Comparison of ENCODE assay signal across 9 cellular contexts in the genomic region with DNA sequence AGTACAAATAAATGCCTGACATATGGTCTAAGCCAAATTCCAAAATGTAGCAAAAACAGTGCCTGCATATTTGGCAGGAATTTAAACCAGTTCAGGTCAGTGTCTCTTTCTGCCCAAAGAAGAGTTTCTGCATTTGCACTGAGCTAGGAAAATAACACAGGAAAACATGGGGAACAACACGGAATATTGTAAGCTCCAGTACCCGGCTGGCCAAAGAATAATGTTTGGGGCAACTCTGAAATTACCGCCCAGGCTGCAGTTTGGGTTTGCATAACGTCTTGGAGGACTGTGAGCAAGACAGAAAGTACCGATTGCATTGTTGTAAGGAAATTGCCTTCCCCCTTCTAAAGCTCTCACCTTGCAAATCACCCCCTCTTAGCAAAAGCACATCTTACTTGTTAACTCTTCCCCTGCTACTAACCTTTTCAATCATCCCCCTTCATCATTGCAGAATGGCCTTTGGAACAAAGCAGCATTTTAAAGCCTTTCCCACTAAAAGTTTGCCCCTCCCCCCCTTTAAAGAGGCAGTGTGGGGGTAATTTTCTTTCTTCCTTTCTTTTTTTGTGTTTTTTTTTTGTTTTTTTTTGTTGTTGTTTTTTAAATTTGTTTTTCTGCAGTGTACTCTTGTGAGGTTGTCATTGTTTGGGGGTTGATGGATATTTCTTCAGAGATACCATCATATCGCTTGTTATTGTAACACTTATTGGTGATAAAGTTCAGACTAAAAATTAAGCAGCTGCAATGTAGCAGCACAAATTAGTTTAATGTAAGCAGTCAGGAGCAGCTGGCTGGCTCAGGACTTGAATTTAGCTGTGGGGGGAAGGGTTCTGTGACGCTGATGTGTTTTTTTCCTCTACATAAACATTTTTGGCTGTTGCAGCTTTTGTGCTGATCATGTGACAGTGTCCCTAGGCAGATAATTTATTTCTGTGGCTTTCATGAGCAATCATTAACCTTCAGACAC.
DNase-seq lines count a peak whose midpoint lies in the region; ATAC-seq and TF ChIP-seq lines count a peak whose summit lies in the region.
"Had no signal": no experiment of that assay in that cellular context is flagged by ENCODE, and none has a peak within 500 bp of the region (broad histone marks: within the 10 kb centered on the region; RNA-seq: fewer than 3 reads in every experiment).

No MANE protein-coding gene starts in this region.

- no peaks in the 10 kb centered on the region for H3K27me3 ChIP-seq in body of pancreas

- DNase-seq in left cardiac atrium (no peak), cardiac septum (ENCODE audit: low spot score) (no peak), NCI-H1105 treated with DMSO at 0.1 percent for 48 hours (lab: John Stamatoyannopoulos, UW) (peak; percentile 95), body of pancreas (peak; percentile 37 to 57 (median 48)), medulla oblongata (ENCODE audit: extremely low spot score) (peak; percentile 40), DMS153 (lab: John Stamatoyannopoulos, UW) (no peak)
- no peak for DNase-seq in effector CD8-positive, alpha-beta T cell (lab: John Stamatoyannopoulos, UW)
- DNase-seq in activated CD4-positive, alpha-beta T cell treated with anti-CD3 and anti-CD28 coated beads for 1 hour, result no peak
- DNase-seq: activated B cell treated with CpG ODN at 0.5 μM for 24 hours had no signal

- peaks cover 34% of the 10 kb centered on the region for H3K4me1 ChIP-seq in body of pancreas

- 8 to 10% methylated on average over 7 of the region's 7 CpGs for WGBS in body of pancreas, 2 donors

- H3K36me3 ChIP-seq in body of pancreas (replicated peaks in 1 of 2; ENCODE audit: insufficient read depth in 1 of 2, low read depth in 2 of 2), result no peaks in the 10 kb centered on the region

- peak in 2 of 3 donors; percentile 60 to 66 for TF ChIP-seq POLR2A in body of pancreas (IDR thresholded peaks at IDR 0.05)

- no peaks in the 10 kb centered on the region for H3K9me3 ChIP-seq in body of pancreas

- ATAC-seq in left cardiac atrium (peak; percentile 31 to 54), body of pancreas (peak; percentile 60)

- no peak for TF ChIP-seq CTCF in body of pancreas (IDR thresholded peaks at IDR 0.05)

- intact Hi-C loops in left cardiac atrium (cut with DNase I) (no loop called here), cardiac septum (cut with DNase I) (no loop called here), body of pancreas (cut with DNase I) (no loop called here)

- H3K27ac ChIP-seq in body of pancreas, result peak overlapping the region; percentile 46 to 83 (median 78)

- no peak overlapping the region for H3K4me3 ChIP-seq in body of pancreas

Comparison
In these comparisons a context has a peak if more than half of its experiments do, and no peak if none do; other contexts are left out.
1. DNase-seq: peak in NCI-H1105 treated with DMSO at 0.1 percent for 48 hours (single experiment), body of pancreas (4 of 4) and medulla oblongata (single experiment); none in left cardiac atrium (single experiment), cardiac septum (single experiment), DMS153 (single experiment), effector CD8-positive, alpha-beta T cell (single experiment) and activated CD4-positive, alpha-beta T cell treated with anti-CD3 and anti-CD28 coated beads for 1 hour (single experiment).